9 cellular contexts compared by ENCODE assay signal in genomic region chr6:24517659-24518538, GRCh38. TPM values are rescaled to one million over a fixed set of nuclear protein-coding genes. Genes with fewer than 3 reads are reported as not detected.
A peak's percentile ranks its signal among the peaks of the same experiment; 100 is the strongest.
DNase-seq lines count a peak whose midpoint lies in the region; ATAC-seq lines count a peak whose summit lies in the region.
"Had no signal": no experiment of that assay in that cellular context is flagged by ENCODE, and none has a peak within 500 bp of the region (broad histone marks: within the 10 kb centered on the region; RNA-seq: fewer than 3 reads in every experiment).

No MANE protein-coding gene starts in this region.

- no peaks in the 10 kb centered on the region for H3K9me3 Mint-ChIP-seq in activated CD4-positive, alpha-beta T cell treated with anti-CD3 and anti-CD28 coated beads, Interleukin-2, amount 10 ng/mL, durations not matched to agents 24 days and 14 days
- no peaks in the 10 kb centered on the region for H3K9me3 Mint-ChIP-seq in naive thymus-derived CD8-positive, alpha-beta T cell

- H3K4me1 Mint-ChIP-seq in activated CD4-positive, alpha-beta T cell treated with anti-CD3 and anti-CD28 coated beads, Interleukin-2, amount 10 ng/mL, durations not matched to agents 24 days and 14 days, result peaks cover 18% of the 10 kb centered on the region
- H3K4me1 Mint-ChIP-seq in naive thymus-derived CD8-positive, alpha-beta T cell, result peaks cover 2 to 23% (median 5%) of the 10 kb centered on the region in 4 donors

- DNase-seq in activated CD4-positive, alpha-beta T cell treated with anti-CD3 and anti-CD28 coated beads, Interleukin-2, amount 10 ng/mL, durations not matched to agents 24 days and 14 days, result no peak
- no peak for DNase-seq in activated CD4-positive, alpha-beta T cell treated with anti-CD3 and anti-CD28 coated beads for 48 hours
- no peak for DNase-seq in naive thymus-derived CD8-positive, alpha-beta T cell
- no peak for DNase-seq in GM19238 (ENCODE audit: insufficient read length, low spot score)
- no peak for DNase-seq in T1000 (lab: John Stamatoyannopoulos, UW)
- no peak for DNase-seq in anterior cingulate cortex (lab: John Stamatoyannopoulos, UW)
- DNase-seq: activated effector memory CD4-positive, alpha-beta T cell treated with anti-CD3 and anti-CD28 coated beads, Interleukin-2, amount 50 U/mL, for 16 hours had no signal

- POLR2A ChIA-PET in naive thymus-derived CD8-positive, alpha-beta T cell (lab: Charles Lee), result interaction anchor here (0.5 to 1.0 kb wide), 2 partner anchors 24 to 968 kb away, joined by 3 read pairs; no protein-coding TSS in a partner anchor

- peak overlapping the region; percentile 82 for H3K27ac Mint-ChIP-seq in activated CD4-positive, alpha-beta T cell treated with anti-CD3 and anti-CD28 coated beads, Interleukin-2, amount 10 ng/mL, durations not matched to agents 24 days and 14 days
- H3K27ac Mint-ChIP-seq in naive thymus-derived CD8-positive, alpha-beta T cell, result peak overlapping the region in 6 of 10 donors; percentile 2 to 75 (median 60)

- H3K4me3 Mint-ChIP-seq in activated CD4-positive, alpha-beta T cell treated with anti-CD3 and anti-CD28 coated beads, Interleukin-2, amount 10 ng/mL, durations not matched to agents 24 days and 14 days, result peak overlapping the region; percentile 30
- peak overlapping the region in 1 of 10 donors; percentile 19 for H3K4me3 Mint-ChIP-seq in naive thymus-derived CD8-positive, alpha-beta T cell

- intact Hi-C loops in activated CD4-positive, alpha-beta T cell treated with anti-CD3 and anti-CD28 coated beads, Interleukin-2, amount 10 ng/mL, durations not matched to agents 24 days and 14 days (cut with micrococcal nuclease), result no loop called here

- ATAC-seq in GM21717 (IDR thresholded peaks at IDR 0.05; ENCODE audit: unreplicated experiment), result peak; percentile 70
- peak; percentile 74 for ATAC-seq in HG03469 (IDR thresholded peaks at IDR 0.05; ENCODE audit: unreplicated experiment)
- ATAC-seq in naive thymus-derived CD8-positive, alpha-beta T cell, result no peak

- H3K36me3 Mint-ChIP-seq in activated CD4-positive, alpha-beta T cell treated with anti-CD3 and anti-CD28 coated beads, Interleukin-2, amount 10 ng/mL, durations not matched to agents 24 days and 14 days (ENCODE audit: low read depth), result no peaks in the 10 kb centered on the region
- peaks cover 0 to 64% (median 15%) of the 10 kb centered on the region in 3 donors for H3K36me3 Mint-ChIP-seq in naive thymus-derived CD8-positive, alpha-beta T cell

- no peaks in the 10 kb centered on the region for H3K27me3 Mint-ChIP-seq in activated CD4-positive, alpha-beta T cell treated with anti-CD3 and anti-CD28 coated beads, Interleukin-2, amount 10 ng/mL, durations not matched to agents 24 days and 14 days
- no peaks in the 10 kb centered on the region for H3K27me3 Mint-ChIP-seq in naive thymus-derived CD8-positive, alpha-beta T cell

RNA-seq across cellular contexts. Expression of gene ALDH5A1, which starts 23.1 kb away (rescaled TPM):
- 11.7 TPM in 2 replicates for total RNA-seq in activated CD4-positive, alpha-beta T cell treated with anti-CD3 and anti-CD28 coated beads, Interleukin-2, amount 10 ng/mL, durations not matched to agents 24 days and 14 days
- total RNA-seq in naive thymus-derived CD8-positive, alpha-beta T cell, result 10 to 100 TPM; 18.8 to 20.7 TPM
- 10 to 100 TPM; 14.0 to 24.8 (median 15.8) TPM for polyA plus RNA-seq in naive thymus-derived CD8-positive, alpha-beta T cell

RNA-seq across cellular contexts. Expression of gene GPLD1, which starts 28.5 kb away (rescaled TPM):
- total RNA-seq in activated CD4-positive, alpha-beta T cell treated with anti-CD3 and anti-CD28 coated beads, Interleukin-2, amount 10 ng/mL, durations not matched to agents 24 days and 14 days, result 0.17 and 0.44 TPM in 2 replicates
- 1 to 10 TPM; 1.6 to 1.8 TPM for total RNA-seq in naive thymus-derived CD8-positive, alpha-beta T cell
- 1 to 10 TPM in 1 of 3 donors, not detected in 2; 1.1 TPM for polyA plus RNA-seq in naive thymus-derived CD8-positive, alpha-beta T cell

Comparison
In these comparisons a context has a peak if more than half of its experiments do, and no peak if none do; other contexts are left out.
1. ATAC-seq: peak in GM21717 (single experiment) and HG03469 (single experiment); none in naive thymus-derived CD8-positive, alpha-beta T cell (0 of 2).